In the genomic region with DNA sequence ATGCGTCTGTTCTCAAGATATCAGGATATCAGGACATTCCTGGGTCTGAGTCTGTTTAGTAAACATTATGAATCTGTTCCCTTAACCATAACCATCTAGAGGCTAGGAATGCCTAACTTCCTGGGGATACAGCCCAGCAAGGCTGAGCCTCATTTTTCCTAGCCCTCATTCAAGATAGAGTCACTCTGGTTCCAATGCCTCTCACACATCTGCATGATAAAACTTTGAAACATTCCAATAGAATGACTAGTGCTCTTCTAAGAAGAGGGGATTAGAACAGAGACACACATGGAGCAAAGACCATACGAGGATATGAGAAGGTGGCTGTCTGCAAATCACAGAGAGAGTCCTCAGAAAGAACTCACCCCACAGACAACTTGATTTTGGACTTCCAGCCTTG, we compare ENCODE assay signal across 1 cellular context.
TF ChIP-seq lines count a peak whose summit lies in the region.

No MANE protein-coding gene starts in this region.

TF ChIP-seq in IMR-90, 13 proteins besides CTCF, POLR2A, EP300 and RAD21:
- TF ChIP-seq MXI1 (IDR thresholded peaks at IDR 0.05; ENCODE audit: borderline replicate concordance, low read depth, low read length) = no peak
TF ChIP-seq in IMR-90: peak in this region for 0.
